In the genomic region with DNA sequence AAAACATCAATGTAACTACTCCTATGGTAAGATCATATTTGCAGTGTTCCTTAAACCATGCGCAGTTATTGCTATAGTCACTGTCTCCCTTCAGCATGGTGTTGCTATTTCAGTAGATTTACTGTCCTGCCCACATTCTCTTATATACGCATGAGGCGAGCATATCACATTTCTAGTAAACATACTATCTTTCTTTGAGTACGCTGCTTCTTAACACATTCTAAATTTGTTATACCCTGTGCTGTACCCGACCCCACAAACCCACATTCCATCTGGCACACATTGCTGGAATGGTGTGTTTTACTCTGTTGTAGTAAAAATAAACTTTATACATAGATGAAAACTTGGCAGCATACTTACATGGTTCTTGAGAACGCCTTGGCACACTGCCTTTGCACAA, we compare ENCODE assay signal across 1 cellular context.
TF ChIP-seq lines count a peak whose summit lies in the region.

No MANE protein-coding gene starts in this region.

TF ChIP-seq in IMR-90, 13 proteins besides CTCF, POLR2A, EP300 and RAD21 (continued from another document):
- TF ChIP-seq USF2 (IDR thresholded peaks at IDR 0.05; ENCODE audit: low read depth, low read length) = no peak
- TF ChIP-seq CHD1 (IDR thresholded peaks at IDR 0.05; ENCODE audit: low read depth, low read length) = no peak
- no peak for TF ChIP-seq RCOR1 (IDR thresholded peaks at IDR 0.05; ENCODE audit: insufficient replicate concordance, low read length)
- TF ChIP-seq NFE2L2 (IDR thresholded peaks at IDR 0.05; ENCODE audit: low read depth, low read length) = no peak
